ENCODE assay signal across 11 cellular contexts in the genomic region with DNA sequence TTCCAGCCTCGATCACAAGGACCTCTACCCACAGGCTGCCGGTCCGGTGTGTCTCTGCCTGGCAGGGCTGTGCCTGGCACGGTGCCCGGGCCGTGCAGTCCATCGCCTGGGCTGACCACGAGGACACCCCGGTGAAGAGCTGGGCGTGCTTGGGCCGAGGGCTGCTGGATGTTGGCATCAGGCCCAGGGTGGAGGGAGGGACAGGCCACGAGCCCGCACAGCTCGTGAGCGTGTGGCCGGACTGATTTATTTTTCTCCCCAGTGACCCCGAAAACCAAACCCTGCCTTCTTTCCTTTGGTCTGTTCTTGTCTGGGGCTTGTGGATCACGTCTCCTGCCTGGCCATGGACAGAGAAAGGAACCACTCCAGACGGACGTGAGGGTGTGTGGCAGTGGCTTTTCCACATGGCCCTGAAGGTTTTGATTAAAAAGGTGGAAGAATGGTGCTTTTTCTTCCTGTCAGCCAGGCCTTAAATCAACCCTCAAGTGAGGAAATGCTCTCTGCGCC.
DNase-seq lines count a peak whose midpoint lies in the region; ATAC-seq and TF ChIP-seq lines count a peak whose summit lies in the region.
"Had no signal": no experiment of that assay in that cellular context is flagged by ENCODE, and none has a peak within 500 bp of the region (broad histone marks: within the 10 kb centered on the region; RNA-seq: fewer than 3 reads in every experiment).

No MANE protein-coding gene starts in this region.

- peaks cover 12% of the 10 kb centered on the region for H3K4me1 ChIP-seq in BE2C
- no peaks in the 10 kb centered on the region for H3K4me1 ChIP-seq in body of pancreas

- peak; percentile 47 for DNase-seq in BE2C
- DNase-seq in body of pancreas = peak; percentile 26 to 48 (median 42)
- DNase-seq in left cardiac atrium = peak; percentile 84
- peak; percentile 56 for DNase-seq in pons (ENCODE audit: low spot score)
- DNase-seq: activated CD4-positive, alpha-beta T cell treated with anti-CD3 and anti-CD28 coated beads for 36 hours; CD4-positive, alpha-beta memory T cell had no signal

- peak overlapping the region in 1 of 4 donors; percentile 32 for H3K27ac ChIP-seq in body of pancreas
- H3K27ac ChIP-seq: epithelial cell of prostate had no signal

- H3K4me3 ChIP-seq in BE2C (ENCODE audit: low read depth, low read length) (no peak overlapping the region), body of pancreas (no peak overlapping the region)

- TF ChIP-seq CTCF in BE2C (IDR thresholded peaks at IDR 0.05; ENCODE audit: low read depth, low read length) (no peak), body of pancreas (IDR thresholded peaks at IDR 0.05) (no peak)

- no peak for TF ChIP-seq POLR2A in body of pancreas (IDR thresholded peaks at IDR 0.05)

- H3K9me3 ChIP-seq in BE2C (no peaks in the 10 kb centered on the region), body of pancreas (no peaks in the 10 kb centered on the region)

- intact Hi-C loops in body of pancreas (cut with DNase I) = no loop called here
- intact Hi-C loops in left cardiac atrium (cut with DNase I) = loop anchor here (10.0 kb wide), 2 partner anchors 137 to 207 kb away; a partner anchor contains a TSS

- no peak for ATAC-seq in body of pancreas
- peak; percentile 52 to 56 for ATAC-seq in left cardiac atrium
- ATAC-seq in GM18519 (IDR thresholded peaks at IDR 0.05; ENCODE audit: low FRiP score, unreplicated experiment) = no peak
- no peak for ATAC-seq in GM21390 (IDR thresholded peaks at IDR 0.05; ENCODE audit: unreplicated experiment)
- ATAC-seq in GM21360 (IDR thresholded peaks at IDR 0.05; ENCODE audit: unreplicated experiment) = no peak
- no peak for ATAC-seq in GM18909 (IDR thresholded peaks at IDR 0.05; ENCODE audit: poor library complexity, unreplicated experiment)
- ATAC-seq: activated CD4-positive, alpha-beta T cell treated with anti-CD3 and anti-CD28 coated beads for 36 hours had no signal

- 43 to 50% methylated on average over 10 to 21 of the region's 21 CpGs for WGBS in body of pancreas, 2 donors

- no peaks in the 10 kb centered on the region for H3K27me3 ChIP-seq in BE2C
- no peaks in the 10 kb centered on the region for H3K27me3 ChIP-seq in body of pancreas

- H3K36me3 ChIP-seq in BE2C (no peaks in the 10 kb centered on the region), body of pancreas (replicated peaks in 1 of 2; ENCODE audit: insufficient read depth in 1 of 2, low read depth in 2 of 2) (no peaks in the 10 kb centered on the region)

Comparison
In these comparisons a context has a peak if more than half of its experiments do, and no peak if none do; other contexts are left out.
1. ATAC-seq: peak in left cardiac atrium (2 of 2); none in body of pancreas (single experiment), GM18519 (single experiment), GM21390 (single experiment), GM21360 (single experiment) and GM18909 (single experiment).
2. Peak in every context shown above with its lines, with median percentiles within 50 percentile points of each other: DNase-seq.